9 cellular contexts compared by ENCODE assay signal in the genomic region with DNA sequence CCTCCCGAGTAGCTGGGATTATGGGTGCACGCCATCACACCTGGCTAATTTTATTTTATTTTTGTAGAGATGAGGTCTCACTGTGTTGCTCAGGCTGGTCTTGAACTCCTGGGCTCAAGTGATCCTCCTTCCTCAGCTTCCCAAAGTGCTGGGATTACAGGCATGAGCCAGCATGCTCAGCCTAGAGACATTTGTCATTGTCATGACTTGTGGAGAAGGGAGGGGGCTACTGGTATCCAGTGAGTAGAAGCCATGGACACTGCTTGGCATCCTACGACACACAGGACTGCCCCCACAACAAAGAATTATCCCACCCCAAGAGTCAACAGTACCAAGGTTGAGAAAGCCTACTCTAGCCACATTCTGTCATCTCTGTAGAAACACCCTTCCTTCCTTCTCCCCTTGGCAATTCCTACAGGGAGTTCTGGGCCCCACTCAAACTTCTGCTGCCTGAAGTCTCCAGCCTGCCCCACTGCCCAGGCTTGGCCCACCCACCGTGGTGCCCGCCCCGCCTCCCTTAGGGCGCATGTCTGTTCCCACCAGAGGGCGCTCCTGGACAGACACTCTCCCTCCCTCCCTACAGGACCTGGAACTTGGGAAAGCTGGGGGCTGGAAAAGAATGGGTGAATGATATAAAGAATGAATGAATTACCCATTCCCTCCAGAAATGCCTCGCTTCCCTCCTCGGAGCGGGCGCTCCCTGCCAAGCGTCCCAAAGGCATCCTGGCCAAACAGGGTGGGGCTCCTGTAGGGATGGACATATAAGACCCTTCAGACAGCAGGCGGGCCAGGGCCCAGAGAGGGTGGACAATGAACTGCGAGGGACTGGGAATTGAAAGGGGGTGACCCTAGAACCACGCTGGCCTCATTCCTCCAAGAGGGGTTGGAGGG. TPM values are rescaled to one million over a fixed set of nuclear protein-coding genes. Genes with fewer than 3 reads are reported as not detected.
DNase-seq lines count a peak whose midpoint lies in the region; ATAC-seq and TF ChIP-seq lines count a peak whose summit lies in the region.
"Had no signal": no experiment of that assay in that cellular context is flagged by ENCODE, and none has a peak within 500 bp of the region (broad histone marks: within the 10 kb centered on the region; RNA-seq: fewer than 3 reads in every experiment).

No MANE protein-coding gene starts in this region.

- peak overlapping the region; percentile 96 for H3K27ac ChIP-seq in parathyroid adenoma
- H3K27ac ChIP-seq in upper lobe of right lung: peak overlapping the region; percentile 97
- H3K27ac ChIP-seq: epithelial cell of prostate had no signal

- H3K9me3 ChIP-seq in parathyroid adenoma (ENCODE audit: control insufficient read depth, low read length): no peaks in the 10 kb centered on the region
- no peaks in the 10 kb centered on the region for H3K9me3 ChIP-seq in upper lobe of right lung

- TF ChIP-seq CTCF in parathyroid adenoma (IDR thresholded peaks at IDR 0.05) (peak; percentile 94), upper lobe of right lung (IDR thresholded peaks at IDR 0.05) (peak; percentile 85)

- H3K9ac ChIP-seq in parathyroid adenoma: no peak overlapping the region

- ATAC-seq in upper lobe of right lung: peak; percentile 64
- ATAC-seq in GM18868 (IDR thresholded peaks at IDR 0.05; ENCODE audit: unreplicated experiment): no peak

- peaks cover 12% of the 10 kb centered on the region for H3K4me1 ChIP-seq in parathyroid adenoma
- peaks cover 33% of the 10 kb centered on the region for H3K4me1 ChIP-seq in upper lobe of right lung

- H3K79me2 ChIP-seq in parathyroid adenoma: no peaks in the 10 kb centered on the region

- peaks cover 5% of the 10 kb centered on the region for H3K36me3 Mint-ChIP-seq in activated naive CD4-positive, alpha-beta T cell treated with anti-CD3 and anti-CD28 coated beads, Interleukin-2, amount 10 ng/mL, durations not matched to agents 7 days and 5 days

- H3K27ac Mint-ChIP-seq in activated naive CD4-positive, alpha-beta T cell treated with anti-CD3 and anti-CD28 coated beads, Interleukin-2, amount 10 ng/mL, durations not matched to agents 7 days and 5 days: peak overlapping the region; percentile 97

- H3K4me2 ChIP-seq in parathyroid adenoma (ENCODE audit: low read length): peak overlapping the region; percentile 94

- peak; percentile 9 for DNase-seq in DMS79 (lab: John Stamatoyannopoulos, UW)
- peak; percentile 78 for DNase-seq in M059J (ENCODE audit: low read depth)
- DNase-seq in SK-N-DZ (ENCODE audit: low spot score): peak; percentile 58
- DNase-seq in activated naive CD4-positive, alpha-beta T cell treated with anti-CD3 and anti-CD28 coated beads, Interleukin-2, amount 10 ng/mL, durations not matched to agents 7 days and 5 days: peak; percentile 87
- DNase-seq in head of caudate nucleus: peak; percentile 64 to 94 (median 80)
- peak; percentile 92 for DNase-seq in upper lobe of right lung

- peaks cover 13% of the 10 kb centered on the region for H3K27me3 Mint-ChIP-seq in activated naive CD4-positive, alpha-beta T cell treated with anti-CD3 and anti-CD28 coated beads, Interleukin-2, amount 10 ng/mL, durations not matched to agents 7 days and 5 days

- peak overlapping the region; percentile 93 for H2AFZ ChIP-seq in parathyroid adenoma

- peak overlapping the region; percentile 94 for H3K4me3 ChIP-seq in parathyroid adenoma (ENCODE audit: low read depth, low read length)
- no peak overlapping the region for H3K4me3 ChIP-seq in upper lobe of right lung

- no peaks in the 10 kb centered on the region for H3K9me3 Mint-ChIP-seq in activated naive CD4-positive, alpha-beta T cell treated with anti-CD3 and anti-CD28 coated beads, Interleukin-2, amount 10 ng/mL, durations not matched to agents 7 days and 5 days

- CTCF ChIA-PET in activated naive CD4-positive, alpha-beta T cell treated with anti-CD3 and anti-CD28 coated beads, Interleukin-2, amount 10 ng/mL, durations not matched to agents 7 days and 5 days (lab: Charles Lee): interaction anchor here (0.6 to 8.0 kb wide), 5 partner anchors 13 to 93 kb away, joined by 3 to 179 read pairs (median 4); partner anchors contain the start of gene KDELR1

- peaks cover 49% of the 10 kb centered on the region for H3K4me1 Mint-ChIP-seq in activated naive CD4-positive, alpha-beta T cell treated with anti-CD3 and anti-CD28 coated beads, Interleukin-2, amount 10 ng/mL, durations not matched to agents 7 days and 5 days

- peak overlapping the region; percentile 92 for H3K4me3 Mint-ChIP-seq in activated naive CD4-positive, alpha-beta T cell treated with anti-CD3 and anti-CD28 coated beads, Interleukin-2, amount 10 ng/mL, durations not matched to agents 7 days and 5 days

- no peaks in the 10 kb centered on the region for H3K27me3 ChIP-seq in parathyroid adenoma (ENCODE audit: control insufficient read depth, insufficient read depth, low read length)
- no peaks in the 10 kb centered on the region for H3K27me3 ChIP-seq in upper lobe of right lung

- intact Hi-C loops in head of caudate nucleus (cut with DNase I) (no loop called here), upper lobe of right lung (cut with DNase I) (no loop called here)

- H3K36me3 ChIP-seq in parathyroid adenoma (ENCODE audit: control insufficient read depth, insufficient read depth, low read length): no peaks in the 10 kb centered on the region
- no peaks in the 10 kb centered on the region for H3K36me3 ChIP-seq in upper lobe of right lung

RNA-seq across cellular contexts. Expression of gene EMP3, which starts 5.5 kb away (rescaled TPM):
- total RNA-seq in M059J (2014; rRNA removed; shearing (Covaris generic)): 87.2 and 98.0 TPM in 2 replicates
- 0.66 and 2.1 TPM in 2 replicates for polyA plus RNA-seq in SK-N-DZ (2014; cell fraction: cytosol; rRNA removed)
- 0.67 and 1.6 TPM in 2 replicates for polyA plus RNA-seq in SK-N-DZ (2014; cell fraction: nucleus; rRNA removed)
- 87.8 TPM for total RNA-seq in upper lobe of right lung

RNA-seq across cellular contexts. Expression of gene TMEM143, which starts 43.8 kb away (rescaled TPM):
- 2.3 and 3.3 TPM in 2 replicates for total RNA-seq in M059J (2014; rRNA removed; shearing (Covaris generic))
- polyA plus RNA-seq in SK-N-DZ (2014; cell fraction: cytosol; rRNA removed): 3.7 and 6.0 TPM in 2 replicates
- polyA plus RNA-seq in SK-N-DZ (2014; cell fraction: nucleus; rRNA removed): 8.6 and 18.9 TPM in 2 replicates
- 10.7 TPM for total RNA-seq in upper lobe of right lung

RNA-seq across cellular contexts. Expression of gene SYNGR4, which starts 44.3 kb away (rescaled TPM):
- total RNA-seq in M059J (2014; rRNA removed; shearing (Covaris generic)): 0.42 TPM in 1 of 2 replicates, not detected in the other
- polyA plus RNA-seq in SK-N-DZ (2014; cell fraction: cytosol; rRNA removed): not detected in 2 replicates
- not detected in 2 replicates for polyA plus RNA-seq in SK-N-DZ (2014; cell fraction: nucleus; rRNA removed)
- total RNA-seq in upper lobe of right lung: not detected

RNA-seq across cellular contexts. Expression of gene ZNF114, which starts 50.0 kb away (rescaled TPM):
- 0.62 and 1.2 TPM in 2 replicates for total RNA-seq in M059J (2014; rRNA removed; shearing (Covaris generic))
- 0.63 and 0.82 TPM in 2 replicates for polyA plus RNA-seq in SK-N-DZ (2014; cell fraction: cytosol; rRNA removed)
- polyA plus RNA-seq in SK-N-DZ (2014; cell fraction: nucleus; rRNA removed): 0.27 TPM in 1 of 2 replicates, not detected in the other
- total RNA-seq in upper lobe of right lung: 1.8 TPM

Comparison
In these comparisons a context has a peak if more than half of its experiments do, and no peak if none do; other contexts are left out.
1. DNase-seq: peak in every context shown above with its lines; median percentile 92 in upper lobe of right lung; 87 in activated naive CD4-positive, alpha-beta T cell treated with anti-CD3 and anti-CD28 coated beads, Interleukin-2, amount 10 ng/mL, durations not matched to agents 7 days and 5 days; 80 in head of caudate nucleus; 78 in M059J; 58 in SK-N-DZ; 9 in DMS79.